9 cellular contexts compared by ENCODE assay signal in genomic region chr10:3066317-3066931, GRCh38. TPM values are rescaled to one million over a fixed set of nuclear protein-coding genes. Genes with fewer than 3 reads are reported as not detected.
DNase-seq lines count a peak whose midpoint lies in the region; ATAC-seq, FAIRE-seq and TF ChIP-seq lines count a peak whose summit lies in the region.
"Had no signal": no experiment of that assay in that cellular context is flagged by ENCODE, and none has a peak within 500 bp of the region (broad histone marks: within the 10 kb centered on the region; RNA-seq: fewer than 3 reads in every experiment).

No MANE protein-coding gene starts in this region.

- no peak overlapping the region for H2AK5ac ChIP-seq in mesenchymal stem cell (ENCODE audit: low read length, severe bottlenecking)

- H3K27ac Mint-ChIP-seq in MCF 10A (ENCODE audit: low read depth, unreplicated experiment) = no peak overlapping the region

- no peaks in the 10 kb centered on the region for H3K9me3 ChIP-seq in breast epithelium
- no peaks in the 10 kb centered on the region for H3K9me3 ChIP-seq in mesenchymal stem cell (ENCODE audit: control insufficient read depth, low read length)
- no peaks in the 10 kb centered on the region for H3K9me3 ChIP-seq in vagina

- no peak for DNase-seq in breast epithelium (ENCODE audit: low spot score in 2 of 2)
- no peak for DNase-seq in MCF 10A (ENCODE audit: unreplicated experiment)
- no peak for DNase-seq in bronchial epithelial cell (ENCODE audit: low read depth)
- DNase-seq in mesenchymal stem cell = no peak
- DNase-seq in vagina (ENCODE audit: extremely low spot score in 2 of 2) = no peak
- no peak for DNase-seq in SK-N-DZ (ENCODE audit: low spot score)
- DNase-seq: NCI-H524 treated with DMSO at 0.1 percent for 48 hours had no signal

- H3K4me3 ChIP-seq in breast epithelium (peak overlapping the region; percentile 83 to 94 (median 85)), bronchial epithelial cell (ENCODE audit: low read depth, low read length) (peak overlapping the region; percentile 84), mesenchymal stem cell (ENCODE audit: insufficient read depth in 1 of 2, low read depth in 1 of 2, low read length in 2 of 2) (peak overlapping the region; percentile 62 to 78), vagina (peak overlapping the region; percentile 72 to 86)

- H3K27me3 Mint-ChIP-seq in MCF 10A (ENCODE audit: insufficient read depth, unreplicated experiment) = no peaks in the 10 kb centered on the region

- CTCF ChIA-PET in MCF 10A (lab: Yijun Ruan, JAX) = no interaction called here

- H3K18ac ChIP-seq in mesenchymal stem cell (ENCODE audit: low read depth in 1 of 2, low read length in 2 of 2) = no peak overlapping the region

- H3K4me1 Mint-ChIP-seq in MCF 10A (ENCODE audit: insufficient read depth, unreplicated experiment) = peaks cover 17% of the 10 kb centered on the region

- H3K14ac ChIP-seq in mesenchymal stem cell (ENCODE audit: low read length in 2 of 2) = no peak overlapping the region

- H2BK12ac ChIP-seq in mesenchymal stem cell (ENCODE audit: low read length in 2 of 2) = peak overlapping the region in 1 of 2 experiments; percentile 48

- TF ChIP-seq POLR2A in breast epithelium (IDR thresholded peaks at IDR 0.05) (no peak), vagina (IDR thresholded peaks at IDR 0.05) (no peak)

- peaks cover 4% of the 10 kb centered on the region for H3K79me1 ChIP-seq in mesenchymal stem cell (replicated peaks; ENCODE audit: low read length, poor library complexity, severe bottlenecking)

- no TSS peak for BruUV-seq in MCF 10A (replicated peaks; lab: Mats Ljungman, UMichigan)

- H3K9me3 Mint-ChIP-seq in MCF 10A (ENCODE audit: unreplicated experiment) = no peaks in the 10 kb centered on the region

- H3K4me1 ChIP-seq in breast epithelium (no peaks in the 10 kb centered on the region), mesenchymal stem cell (ENCODE audit: control insufficient read depth, insufficient read depth, low read depth, low read length) (peaks cover 24% of the 10 kb centered on the region), vagina (peaks cover 19% of the 10 kb centered on the region)

- H2BK120ac ChIP-seq in mesenchymal stem cell (ENCODE audit: low read depth, low read length) = no peak overlapping the region

- H3K36me3 ChIP-seq in breast epithelium = no peaks in the 10 kb centered on the region
- peaks cover 3% of the 10 kb centered on the region for H3K36me3 ChIP-seq in bronchial epithelial cell (ENCODE audit: control insufficient read depth, insufficient read depth, low read length)
- no peaks in the 10 kb centered on the region for H3K36me3 ChIP-seq in mesenchymal stem cell (ENCODE audit: control insufficient read depth in 1 of 2, insufficient read depth in 2 of 2, low read depth in 1 of 2, low read length in 2 of 2)
- H3K36me3 ChIP-seq in vagina = no peaks in the 10 kb centered on the region

- peaks cover 14% of the 10 kb centered on the region for H3K36me3 Mint-ChIP-seq in MCF 10A (ENCODE audit: insufficient read depth, unreplicated experiment)

- no peak overlapping the region for H3K4ac ChIP-seq in mesenchymal stem cell (ENCODE audit: low read depth in 1 of 2, low read length in 2 of 2)

- peak overlapping the region; percentile 86 for H3K4me2 ChIP-seq in mesenchymal stem cell (ENCODE audit: low read length, poor library complexity, severe bottlenecking)

- H4K91ac ChIP-seq in mesenchymal stem cell (ENCODE audit: low read length) = peak overlapping the region; percentile 2

- no peak for TF ChIP-seq CTCF in breast epithelium (IDR thresholded peaks at IDR 0.05)
- no peak for TF ChIP-seq CTCF in MCF 10A (IDR thresholded peaks at IDR 0.05; ENCODE audit: unreplicated experiment)
- no peak for TF ChIP-seq CTCF in bronchial epithelial cell (IDR thresholded peaks at IDR 0.05; ENCODE audit: insufficient read depth, low read length, severe bottlenecking)
- TF ChIP-seq CTCF in vagina (IDR thresholded peaks at IDR 0.05) = no peak

- ATAC-seq in HG03378 (IDR thresholded peaks at IDR 0.05; ENCODE audit: unreplicated experiment) = no peak
- ATAC-seq in GM19023 (IDR thresholded peaks at IDR 0.05; ENCODE audit: unreplicated experiment) = no peak

- no peak overlapping the region for H2AFZ ChIP-seq in mesenchymal stem cell (ENCODE audit: low read depth, low read length)

- H3K27me3 ChIP-seq in breast epithelium (no peaks in the 10 kb centered on the region), bronchial epithelial cell (ENCODE audit: control insufficient read depth, insufficient read depth, low read length) (no peaks in the 10 kb centered on the region), mesenchymal stem cell (ENCODE audit: control insufficient read depth in 1 of 2, insufficient read depth in 1 of 2, low read length in 2 of 2) (peaks cover 0 to 4% of the 10 kb centered on the region in 2 experiments), vagina (no peaks in the 10 kb centered on the region)

- H3K9ac ChIP-seq in mesenchymal stem cell (ENCODE audit: low read length) = no peak overlapping the region

- peak overlapping the region in 1 of 2 experiments; percentile 24 for H3K23ac ChIP-seq in mesenchymal stem cell (ENCODE audit: low read length in 2 of 2)

- POLR2A ChIA-PET in MCF 10A (lab: Yijun Ruan, JAX) = no interaction called here

- H2BK5ac ChIP-seq in mesenchymal stem cell (ENCODE audit: low read depth, low read length, poor library complexity, severe bottlenecking) = peak overlapping the region; percentile 20

- 9% methylated on average over 37 of the region's 45 CpGs for WGBS in mesenchymal stem cell

- H3K4me3 Mint-ChIP-seq in MCF 10A (ENCODE audit: unreplicated experiment) = no peak overlapping the region

- H3K27ac ChIP-seq in breast epithelium = no peak overlapping the region
- H3K27ac ChIP-seq in mesenchymal stem cell (ENCODE audit: low read length, poor library complexity, severe bottlenecking) = no peak overlapping the region
- H3K27ac ChIP-seq in vagina = no peak overlapping the region

- intact Hi-C loops in breast epithelium (cut with DNase I; ENCODE audit: low total_unique reads) = no loop called here
- intact Hi-C loops in MCF 10A (cut with micrococcal nuclease) = no loop called here
- intact Hi-C loops in vagina (cut with DNase I) = no loop called here

- FAIRE-seq in bronchial epithelial cell (lab: Jason Lieb, UNC) = no peak

- peak overlapping the region; percentile 82 for H4K8ac ChIP-seq in mesenchymal stem cell (ENCODE audit: low read length)

- H2BK15ac ChIP-seq in mesenchymal stem cell (ENCODE audit: low read depth, poor library complexity, severe bottlenecking) = no peak overlapping the region

RNA-seq across cellular contexts. Expression of gene PFKP, which starts 0.9 kb away (rescaled TPM):
- total RNA-seq in breast epithelium (10 to 100 TPM; 16.0 to 37.0 (median 32.9) TPM), MCF 10A (2022) (164 and 186 TPM in 2 replicates), bronchial epithelial cell (188 and 196 TPM in 2 replicates), vagina (46.7 TPM)
- polyA plus RNA-seq in mesenchymal stem cell (2013, experiment 1 of 2) = 57.2 TPM
- polyA plus RNA-seq in mesenchymal stem cell (2013, experiment 2 of 2) = 54.3 TPM
- polyA plus RNA-seq in SK-N-DZ (2014; cell fraction: cytosol; rRNA removed) = 93.0 and 106 TPM in 2 replicates
- polyA plus RNA-seq in SK-N-DZ (2014; cell fraction: nucleus; rRNA removed) = 133 and 134 TPM in 2 replicates
